Comparison of ENCODE assay signal across 9 cellular contexts in genomic region chr11:96112192-96113099, GRCh38.
A peak's percentile ranks its signal among the peaks of the same experiment; 100 is the strongest.
DNase-seq lines count a peak whose midpoint lies in the region; ATAC-seq lines count a peak whose summit lies in the region.
"Had no signal": no experiment of that assay in that cellular context is flagged by ENCODE, and none has a peak within 500 bp of the region (broad histone marks: within the 10 kb centered on the region; RNA-seq: fewer than 3 reads in every experiment).

No MANE protein-coding gene starts in this region.

- peak overlapping the region in 1 of 2 donors; percentile 8 for H3K4me3 ChIP-seq in aorta (ENCODE audit: low read length in 2 of 2)

- peak; percentile 21 for DNase-seq in AG20443 (ENCODE audit: low spot score)
- no peak for DNase-seq in left ventricle myocardium superior
- no peak for DNase-seq in aorta
- no peak for DNase-seq in NK-92 (lab: John Stamatoyannopoulos, UW; ENCODE audit: unreplicated experiment)
- DNase-seq in AML-193 (lab: John Stamatoyannopoulos, UW): no peak
- DNase-seq in midbrain (lab: John Stamatoyannopoulos, UW): no peak
- DNase-seq: activated B cell treated with CpG ODN at 0.5 μM for 24 hours had no signal

- H3K27me3 ChIP-seq in aorta (ENCODE audit: control insufficient read depth in 1 of 2, insufficient read depth in 2 of 2, low read length in 1 of 2): no peaks in the 10 kb centered on the region

- H3K36me3 ChIP-seq in aorta (ENCODE audit: control insufficient read depth in 1 of 2, insufficient read depth in 2 of 2, low read length in 1 of 2): no peaks in the 10 kb centered on the region

- peak; percentile 95 for ATAC-seq in GM19452 (IDR thresholded peaks at IDR 0.05; ENCODE audit: unreplicated experiment)
- ATAC-seq in HG03439 (IDR thresholded peaks at IDR 0.05; ENCODE audit: unreplicated experiment): peak; percentile 92
- ATAC-seq in left ventricle myocardium superior: peak; percentile 42
- no peak for ATAC-seq in aorta (ENCODE audit: low FRiP score)

- WGBS in aorta, 2 donors: 64 to 72% methylated on average over 5 of the region's 5 CpGs

- peaks cover 3 to 12% of the 10 kb centered on the region in 2 donors for H3K4me1 ChIP-seq in aorta (ENCODE audit: control insufficient read depth in 1 of 2, insufficient read depth in 2 of 2, low read length in 2 of 2)

- intact Hi-C loops in left ventricle myocardium superior (cut with micrococcal nuclease) (no loop called here), aorta (cut with DNase I) (no loop called here)

- no peaks in the 10 kb centered on the region for H3K9me3 ChIP-seq in aorta (ENCODE audit: control insufficient read depth, low read length)

- peak overlapping the region; percentile 61 to 95 for H3K27ac ChIP-seq in aorta (ENCODE audit: low read depth in 1 of 2, low read length in 2 of 2)
